In genomic region chr14:76007852-76008251, GRCh38 we compare ENCODE assay signal across 17 cellular contexts.
"Had no signal": no experiment of that assay in that cellular context is flagged by ENCODE, and none has a peak within 500 bp of the region (broad histone marks: within the 10 kb centered on the region; RNA-seq: fewer than 3 reads in every experiment).

No MANE protein-coding gene starts in this region.

- H3K9me3 ChIP-seq: ascending aorta, sigmoid colon, thyroid gland had no signal

- H3K27ac ChIP-seq: ascending aorta, breast epithelium, epithelial cell of prostate, left ventricle myocardium inferior, parathyroid adenoma, sigmoid colon, stomach, thyroid gland had no signal

- H3K4me3 ChIP-seq: ascending aorta, breast epithelium, left ventricle myocardium inferior, mucosa of descending colon, sigmoid colon, stomach, thyroid gland had no signal

- H3K4me1 ChIP-seq: breast epithelium, thyroid gland had no signal

- H3K27me3 ChIP-seq: ascending aorta, breast epithelium, sigmoid colon, stomach, thyroid gland had no signal

- ATAC-seq: activated CD8-positive, alpha-beta T cell treated with anti-CD3 and anti-CD28 coated beads for 36 hours; effector memory CD8-positive, alpha-beta T cell; mucosa of descending colon; naive thymus-derived CD8-positive, alpha-beta T cell; T-helper 17 cell; WTC11 had no signal

- H2AFZ ChIP-seq: parathyroid adenoma had no signal

- H3K9ac ChIP-seq: parathyroid adenoma had no signal

- DNase-seq: activated CD4-positive, alpha-beta T cell treated with anti-CD3 and anti-CD28 coated beads for 48 hours; activated CD8-positive, alpha-beta T cell treated with anti-CD3 and anti-CD28 coated beads for 36 hours; effector memory CD8-positive, alpha-beta T cell; hypothalamus; left ventricle myocardium inferior; mucosa of descending colon; naive thymus-derived CD8-positive, alpha-beta T cell; sigmoid colon; stimulated activated CD4-positive, alpha-beta T cell treated with anti-CD3 and anti-CD28 coated beads, Interleukin-1b, Interleukin-23, amount 100 ng/mL, for 48 hours; stomach; T-helper 17 cell; thyroid gland had no signal
